8 cellular contexts compared by ENCODE assay signal in genomic region chr2:224584111-224584764, GRCh38. TPM values are rescaled to one million over a fixed set of nuclear protein-coding genes. Genes with fewer than 3 reads are reported as not detected.
DNase-seq lines count a peak whose midpoint lies in the region; ATAC-seq, FAIRE-seq and TF ChIP-seq lines count a peak whose summit lies in the region.

No MANE protein-coding gene starts in this region.

- ATAC-seq in A549 = peak in 1 of 2 experiments; percentile 9; a peak in 1 of 6 replicates
- peak; percentile 5 for ATAC-seq in GM18505 (IDR thresholded peaks at IDR 0.05; ENCODE audit: unreplicated experiment)
- ATAC-seq in HG03439 (IDR thresholded peaks at IDR 0.05; ENCODE audit: unreplicated experiment) = peak; percentile 1

- H3K4me3 ChIP-seq in A549 = peak overlapping the region; percentile 57
- H3K4me3 ChIP-seq in coronary artery = peak overlapping the region; percentile 83
- peak overlapping the region; percentile 76 to 98 (median 86) for H3K4me3 ChIP-seq in liver (ENCODE audit: low read depth in 1 of 3, low read length in 3 of 3)

- H3K4me1 ChIP-seq in A549 = peaks cover 30% of the 10 kb centered on the region
- H3K4me1 ChIP-seq in liver (ENCODE audit: control insufficient read depth in 4 of 4, insufficient read depth in 4 of 4, low read length in 3 of 4) = peaks cover 4 to 28% (median 15%) of the 10 kb centered on the region in 4 donors

- H3K4me2 ChIP-seq in A549 = peak overlapping the region; percentile 97

- WGBS in A549 (ENCODE audit: missing lambda C conversion rate) = under 1% methylated on average over 16 of the region's 45 CpGs
- WGBS in liver = 1% methylated on average over 45 of the region's 45 CpGs

- H3K9me3 ChIP-seq in A549 = no peaks in the 10 kb centered on the region
- H3K9me3 ChIP-seq in liver (ENCODE audit: control insufficient read depth in 4 of 4, low read length in 3 of 4) = no peaks in the 10 kb centered on the region

- CTCF ChIA-PET in A549 (lab: Yijun Ruan, JAX) = interaction anchor here (1.5 kb wide), 1 partner anchor 93 kb away, joined by 3 read pairs; no protein-coding TSS in a partner anchor

- TF ChIP-seq EP300 in A549 (IDR thresholded peaks at IDR 0.05) = no peak

- DNase-seq in A549 (ENCODE audit: low read depth in 1 of 2, low spot score in 1 of 2) (peak; percentile 10 to 16), T-helper 2 cell (peak in 3 of 5 experiments; percentile 1 to 37 (median 8)), coronary artery (ENCODE audit: low spot score) (no peak), NCI-H446 (lab: John Stamatoyannopoulos, UW) (no peak)
- DNase-seq in stimulated activated naive CD4-positive, alpha-beta T cell treated with Interleukin-2 at 50 U/mL for 16 hours (lab: John Stamatoyannopoulos, UW) = peak; percentile 17

- FAIRE-seq in A549 (lab: Jason Lieb, UNC) = no peak

- TF ChIP-seq CTCF in A549 (IDR thresholded peaks at IDR 0.05) = no peak
- no peak for TF ChIP-seq CTCF in coronary artery (IDR thresholded peaks at IDR 0.05)
- no peak for TF ChIP-seq CTCF in liver (IDR thresholded peaks at IDR 0.05; ENCODE audit: low read depth, low read length, missing input control)

- no peak for TF ChIP-seq POLR2A in A549 (IDR thresholded peaks at IDR 0.05; ENCODE audit: low read length)
- no peak for TF ChIP-seq POLR2A in GM18505 (IDR thresholded peaks at IDR 0.05; ENCODE audit: borderline replicate concordance, extremely low read depth, insufficient read depth, insufficient read length)

- H3K27me3 ChIP-seq in liver (ENCODE audit: control insufficient read depth in 4 of 4, insufficient read depth in 4 of 4, low read length in 3 of 4) = no peaks in the 10 kb centered on the region

- POLR2A ChIA-PET in A549 (lab: Yijun Ruan, JAX) = interaction anchor here (0.6 to 1.0 kb wide), 2 partner anchors 11 to 98 kb away, joined by 3 to 5 read pairs; no protein-coding TSS in a partner anchor

- H3K9ac ChIP-seq in liver (ENCODE audit: low read depth in 1 of 2, low read length in 2 of 2) = peak overlapping the region; percentile 20 to 59

- peak overlapping the region; percentile 99 for H3K27ac ChIP-seq in A549
- H3K27ac ChIP-seq in coronary artery = peak overlapping the region; percentile 90 to 98
- peak overlapping the region; percentile 18 to 56 for H3K27ac ChIP-seq in liver (ENCODE audit: low read depth in 1 of 2, low read length in 2 of 2)

- no peaks in the 10 kb centered on the region for H3K36me3 ChIP-seq in liver (ENCODE audit: control insufficient read depth in 4 of 4, insufficient read depth in 3 of 4, low read depth in 1 of 4, low read length in 3 of 4)

- TF ChIP-seq RAD21 in A549 (conservative IDR thresholded peaks at IDR 0.05 in 1 of 2, IDR thresholded peaks at IDR 0.05 in 1 of 2) = no peak
- peak in 1 of 2 donors; percentile 20 for TF ChIP-seq RAD21 in liver (IDR thresholded peaks at IDR 0.05)

TF ChIP-seq in A549, 52 proteins besides CTCF, POLR2A, EP300 and RAD21:
- TF ChIP-seq POLR2AphosphoS2 (conservative IDR thresholded peaks at IDR 0.05; ENCODE audit: low read length) = no peak
- no peak for TF ChIP-seq TP53 (CRISPR knock-in tag; IDR thresholded peaks at IDR 0.05)
- no peak for TF ChIP-seq NR3C1 (IDR thresholded peaks at IDR 0.05)
- 0 out of 2 replicates have a peak, but pooled peaks have one; percentile 24 for TF ChIP-seq MAX (IDR thresholded peaks at IDR 0.05)
- TF ChIP-seq FOSL2 (IDR thresholded peaks at IDR 0.05) = no peak
- TF ChIP-seq FOSL2 (CRISPR knock-in tag; IDR thresholded peaks at IDR 0.05) = no peak
- no peak for TF ChIP-seq ZSCAN20 (CRISPR knock-in tag; IDR thresholded peaks at IDR 0.05)

TF ChIP-seq in liver, 16 proteins besides CTCF, POLR2A, EP300 and RAD21:
- peak; percentile 35 for TF ChIP-seq YY1 (IDR thresholded peaks at IDR 0.05)
- no peak for TF ChIP-seq FOXA1 (IDR thresholded peaks at IDR 0.05)

RNA-seq across cellular contexts. Expression of gene CUL3, which starts 0.9 kb away (rescaled TPM):
- polyA plus RNA-seq in A549 (2011; rRNA removed) (73.9 and 79.3 TPM in 2 replicates), A549 (2017; fragmentation: RNase III; extraction: RNeasy Plus Mini Kit Qiagen cat#74134 plus additional on column Dnase treatment) (68.9 to 78.9 TPM (median 70.5 TPM) in 3 replicates), liver (10 to 100 TPM; 24.7 to 28.8 TPM)
- 21.5 and 23.9 TPM in 2 replicates for polyA plus RNA-seq in A549 (2012; cell fraction: cytosol; rRNA removed)
- 14.5 and 22.0 TPM in 2 replicates for polyA plus RNA-seq in A549 (2012; cell fraction: nucleus; rRNA removed)
- 67.6 and 70.0 TPM in 2 replicates for polyA minus RNA-seq in A549 (2011; rRNA and poly(A)+ RNA removed)
- 10 to 100 TPM; 37.4 to 48.9 TPM for total RNA-seq in liver

Comparison
In these comparisons a context has a peak if more than half of its experiments do, and no peak if none do; other contexts are left out.
1. DNase-seq: peak in A549 (2 of 2), T-helper 2 cell (3 of 5) and stimulated activated naive CD4-positive, alpha-beta T cell treated with Interleukin-2 at 50 U/mL for 16 hours (single experiment); none in coronary artery (single experiment) and NCI-H446 (0 of 2).
2. H3K27ac ChIP-seq: peak in every context shown above with its lines; median percentile 99 in A549; 94 in coronary artery; 37 in liver.
3. Peak in every context shown above with its lines, with median percentiles within 50 percentile points of each other: H3K4me3 ChIP-seq.